Comparison of ENCODE assay signal across 19 cellular contexts in genomic region chr1:230340778-230341546, GRCh38.
DNase-seq lines count a peak whose midpoint lies in the region; ATAC-seq and TF ChIP-seq lines count a peak whose summit lies in the region.
"Had no signal": no experiment of that assay in that cellular context is flagged by ENCODE, and none has a peak within 500 bp of the region (broad histone marks: within the 10 kb centered on the region; RNA-seq: fewer than 3 reads in every experiment).

No MANE protein-coding gene starts in this region.

- H3K4me1 ChIP-seq in heart left ventricle, result peaks cover 0 to 11% (median 3%) of the 10 kb centered on the region in 12 donors
- H3K4me1 ChIP-seq in right lobe of liver, result peaks cover 0 to 25% (median 8%) of the 10 kb centered on the region in 4 donors
- H3K4me1 ChIP-seq in testis, result no peaks in the 10 kb centered on the region
- H3K4me1 ChIP-seq in stomach, result peaks cover 0 to 7% (median 0%) of the 10 kb centered on the region in 4 donors
- H3K4me1 ChIP-seq in MM.1S (ENCODE audit: low read length), result no peaks in the 10 kb centered on the region

- TF ChIP-seq CTCF in heart left ventricle (IDR thresholded peaks at IDR 0.05) (no peak), right lobe of liver (IDR thresholded peaks at IDR 0.05) (no peak), testis (IDR thresholded peaks at IDR 0.05) (no peak), stomach (IDR thresholded peaks at IDR 0.05) (no peak), MM.1S (IDR thresholded peaks at IDR 0.05; ENCODE audit: low read length) (no peak)

- no peak overlapping the region for H2AFZ ChIP-seq in MM.1S (ENCODE audit: low read length)

- H3K4me3 ChIP-seq in heart left ventricle, result no peak overlapping the region
- H3K4me3 ChIP-seq in right lobe of liver, result no peak overlapping the region
- H3K4me3 ChIP-seq in testis, result no peak overlapping the region
- no peak overlapping the region for H3K4me3 ChIP-seq in stomach
- H3K4me3 ChIP-seq in MM.1S (ENCODE audit: low read length), result no peak overlapping the region
- H3K4me3 ChIP-seq: MG63 had no signal

- intact Hi-C loops in heart left ventricle (cut with DNase I) (no loop called here), right lobe of liver (cut with DNase I) (no loop called here), testis (cut with DNase I; ENCODE audit: low total_unique reads) (no loop called here), stomach (cut with DNase I; ENCODE audit: low total_unique reads) (no loop called here)

- H3K9ac ChIP-seq in MM.1S (ENCODE audit: low read length), result no peak overlapping the region

- ATAC-seq in heart left ventricle (peak; percentile 37 to 56 (median 46)), right lobe of liver (peak; percentile 55 to 85 (median 75)), SK-N-SH treated with all-trans-retinoic acid at 6 μM for 48 hours (no peak)
- ATAC-seq: PC-3 had no signal

- H3K27ac ChIP-seq in heart left ventricle, result no peak overlapping the region
- H3K27ac ChIP-seq in right lobe of liver, result no peak overlapping the region
- no peak overlapping the region for H3K27ac ChIP-seq in testis
- no peak overlapping the region for H3K27ac ChIP-seq in stomach
- H3K27ac ChIP-seq in MM.1S (ENCODE audit: low read length), result no peak overlapping the region
- H3K27ac ChIP-seq: 22Rv1 had no signal

- H3F3A ChIP-seq in MM.1S (ENCODE audit: insufficient read depth, low read length), result no peaks in the 10 kb centered on the region

- H3K9me3 ChIP-seq in heart left ventricle (no peaks in the 10 kb centered on the region), right lobe of liver (no peaks in the 10 kb centered on the region), testis (no peaks in the 10 kb centered on the region), stomach (no peaks in the 10 kb centered on the region), MM.1S (replicated peaks; ENCODE audit: insufficient read depth, low read length) (no peaks in the 10 kb centered on the region)
- H3K9me3 ChIP-seq: BE2C, MG63 had no signal

- no peaks in the 10 kb centered on the region for H4K20me1 ChIP-seq in MM.1S (ENCODE audit: insufficient read depth, low read length)

- 42 to 67% (median 46%) methylated on average over 8 of the region's 8 CpGs for WGBS in heart left ventricle, 4 donors
- WGBS in right lobe of liver (ENCODE audit: insufficient coverage, low coverage, low lambda C conversion rate, missing lambda C conversion rate), result 41% methylated on average over 8 of the region's 8 CpGs
- WGBS in testis, 2 donors, result 71 to 73% methylated on average over 8 of the region's 8 CpGs
- 70 to 79% (median 75%) methylated on average over 8 of the region's 8 CpGs for WGBS in stomach, 5 donors

- H3K4me2 ChIP-seq in MM.1S (ENCODE audit: low read depth, low read length), result no peak overlapping the region

- no peaks in the 10 kb centered on the region for H3K9me2 ChIP-seq in MM.1S (replicated peaks; ENCODE audit: insufficient read depth, low read length)

- no peaks in the 10 kb centered on the region for H3K79me2 ChIP-seq in MM.1S (ENCODE audit: low read length)

- DNase-seq in NCI-H2029 treated with DMSO at 0.1 percent for 48 hours (lab: John Stamatoyannopoulos, UW) (peak; percentile 2), NCI-H2029 (lab: John Stamatoyannopoulos, UW) (no peak), heart left ventricle (peak in 4 of 5 donors; percentile 41 to 75 (median 60)), right lobe of liver (peak in 2 of 3 donors; percentile 84 to 89), testis (peak; percentile 65), stomach (no peak), MM.1S (no peak)
- DNase-seq: BE2C; CD4-positive, alpha-beta T cell; H7; IMR-90; Karpas-422; MG63; NCI-H1105; NCI-H1694; NCI-H526 treated with DMSO at 0.1 percent for 48 hours; PC-3 had no signal

- no peaks in the 10 kb centered on the region for H3K36me3 ChIP-seq in heart left ventricle
- no peaks in the 10 kb centered on the region for H3K36me3 ChIP-seq in right lobe of liver
- H3K36me3 ChIP-seq in testis (ENCODE audit: low read depth, missing control alignments), result no peaks in the 10 kb centered on the region
- H3K36me3 ChIP-seq in stomach, result no peaks in the 10 kb centered on the region
- no peaks in the 10 kb centered on the region for H3K36me3 ChIP-seq in MM.1S (replicated peaks; ENCODE audit: insufficient read depth, low read length)
- H3K36me3 ChIP-seq: BE2C, MG63 had no signal

- H3K27me3 ChIP-seq in heart left ventricle, result no peaks in the 10 kb centered on the region
- H3K27me3 ChIP-seq in right lobe of liver, result no peaks in the 10 kb centered on the region
- H3K27me3 ChIP-seq in testis, result no peaks in the 10 kb centered on the region
- no peaks in the 10 kb centered on the region for H3K27me3 ChIP-seq in stomach
- no peaks in the 10 kb centered on the region for H3K27me3 ChIP-seq in MM.1S (replicated peaks; ENCODE audit: insufficient read depth, low read length)
- H3K27me3 ChIP-seq: BE2C, MG63 had no signal

- no peak for TF ChIP-seq POLR2A in heart left ventricle (IDR thresholded peaks at IDR 0.05)
- no peak for TF ChIP-seq POLR2A in right lobe of liver (IDR thresholded peaks at IDR 0.05)
- TF ChIP-seq POLR2A in testis (IDR thresholded peaks at IDR 0.05), result no peak
- TF ChIP-seq POLR2A in stomach (IDR thresholded peaks at IDR 0.05), result no peak

- no peak for TF ChIP-seq EP300 in stomach (IDR thresholded peaks at IDR 0.05)

TF ChIP-seq in SK-N-SH treated with all-trans-retinoic acid at 6 μM for 48 hours, 23 proteins besides CTCF, POLR2A, EP300 and RAD21:
- TF ChIP-seq ESRRG (CRISPR knock-in tag; IDR thresholded peaks at IDR 0.05), result no peak
- no peak for TF ChIP-seq PATZ1 (CRISPR knock-in tag; IDR thresholded peaks at IDR 0.05; ENCODE audit: borderline replicate concordance)
- no peak for TF ChIP-seq ZC3H10 (CRISPR knock-in tag; IDR thresholded peaks at IDR 0.05)
- TF ChIP-seq OSR1 (CRISPR knock-in tag; IDR thresholded peaks at IDR 0.05), result no peak
- TF ChIP-seq SNAI2 (CRISPR knock-in tag; IDR thresholded peaks at IDR 0.05), result no peak
- TF ChIP-seq PPARA (CRISPR knock-in tag; IDR thresholded peaks at IDR 0.05; ENCODE audit: borderline replicate concordance), result no peak
- TF ChIP-seq ZFP30 (CRISPR knock-in tag; IDR thresholded peaks at IDR 0.05), result no peak
- TF ChIP-seq ZFP3 (CRISPR knock-in tag; IDR thresholded peaks at IDR 0.05), result no peak
- TF ChIP-seq, protein P1, sequence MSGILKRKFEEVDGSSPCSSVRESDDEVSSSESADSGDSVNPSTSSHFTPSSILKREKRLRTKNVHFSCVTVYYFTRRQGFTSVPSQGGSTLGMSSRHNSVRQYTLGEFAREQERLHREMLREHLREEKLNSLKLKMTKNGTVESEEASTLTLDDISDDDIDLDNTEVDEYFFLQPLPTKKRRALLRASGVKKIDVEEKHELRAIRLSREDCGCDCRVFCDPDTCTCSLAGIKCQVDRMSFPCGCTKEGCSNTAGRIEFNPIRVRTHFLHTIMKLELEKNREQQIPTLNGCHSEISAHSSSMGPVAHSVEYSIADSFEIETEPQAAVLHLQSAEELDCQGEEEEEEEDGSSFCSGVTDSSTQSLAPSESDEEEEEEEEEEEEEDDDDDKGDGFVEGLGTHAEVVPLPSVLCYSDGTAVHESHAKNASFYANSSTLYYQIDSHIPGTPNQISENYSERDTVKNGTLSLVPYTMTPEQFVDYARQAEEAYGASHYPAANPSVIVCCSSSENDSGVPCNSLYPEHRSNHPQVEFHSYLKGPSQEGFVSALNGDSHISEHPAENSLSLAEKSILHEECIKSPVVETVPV (CRISPR knock-in tag; IDR thresholded peaks at IDR 0.05), result no peak
- TF ChIP-seq ISL1 (CRISPR knock-in tag; IDR thresholded peaks at IDR 0.05), result no peak
- TF ChIP-seq TCF4 (CRISPR knock-in tag; IDR thresholded peaks at IDR 0.05; ENCODE audit: borderline replicate concordance), result no peak
- TF ChIP-seq, protein P2, sequence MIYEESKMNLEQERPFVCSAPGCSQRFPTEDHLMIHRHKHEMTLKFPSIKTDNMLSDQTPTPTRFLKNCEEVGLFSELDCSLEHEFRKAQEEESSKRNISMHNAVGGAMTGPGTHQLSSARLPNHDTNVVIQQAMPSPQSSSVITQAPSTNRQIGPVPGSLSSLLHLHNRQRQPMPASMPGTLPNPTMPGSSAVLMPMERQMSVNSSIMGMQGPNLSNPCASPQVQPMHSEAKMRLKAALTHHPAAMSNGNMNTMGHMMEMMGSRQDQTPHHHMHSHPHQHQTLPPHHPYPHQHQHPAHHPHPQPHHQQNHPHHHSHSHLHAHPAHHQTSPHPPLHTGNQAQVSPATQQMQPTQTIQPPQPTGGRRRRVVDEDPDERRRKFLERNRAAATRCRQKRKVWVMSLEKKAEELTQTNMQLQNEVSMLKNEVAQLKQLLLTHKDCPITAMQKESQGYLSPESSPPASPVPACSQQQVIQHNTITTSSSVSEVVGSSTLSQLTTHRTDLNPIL (CRISPR knock-in tag; IDR thresholded peaks at IDR 0.05; ENCODE audit: low read depth), result no peak
- TF ChIP-seq CSDC2 (CRISPR knock-in tag; IDR thresholded peaks at IDR 0.05), result no peak
- TF ChIP-seq ZNF70 (CRISPR knock-in tag; IDR thresholded peaks at IDR 0.05), result no peak

Comparison
In these comparisons a context has a peak if more than half of its experiments do, and no peak if none do; other contexts are left out.
1. DNase-seq: peak in NCI-H2029 treated with DMSO at 0.1 percent for 48 hours (single experiment), heart left ventricle (4 of 5), right lobe of liver (2 of 3) and testis (single experiment); none in NCI-H2029 (single experiment), stomach (single experiment) and MM.1S (single experiment).